ENCODE assay signal across 16 cellular contexts in the genomic region with DNA sequence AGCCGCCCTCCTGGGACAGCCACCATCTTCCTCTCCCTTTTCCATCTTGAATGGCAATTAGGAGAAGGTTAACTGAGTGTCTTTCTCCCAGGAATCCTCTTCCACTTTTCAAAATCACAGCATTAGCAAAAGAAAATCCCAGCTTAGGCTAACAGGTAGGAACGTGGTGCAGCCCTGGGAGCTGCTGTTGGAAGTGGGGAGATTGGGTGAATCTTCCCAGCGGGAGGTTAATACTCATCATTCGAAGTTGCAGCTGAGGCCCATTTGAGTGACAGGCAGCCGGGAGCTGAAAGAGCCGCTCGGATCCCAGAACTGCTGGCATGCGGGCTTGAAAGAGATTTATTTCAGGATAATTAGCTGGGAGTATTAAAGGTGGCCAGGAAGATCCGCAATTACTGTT.
DNase-seq lines count a peak whose midpoint lies in the region; ATAC-seq, FAIRE-seq and TF ChIP-seq lines count a peak whose summit lies in the region.
"Had no signal": no experiment of that assay in that cellular context is flagged by ENCODE, and none has a peak within 500 bp of the region (broad histone marks: within the 10 kb centered on the region; RNA-seq: fewer than 3 reads in every experiment).

No MANE protein-coding gene starts in this region.

- H3K56ac ChIP-seq in H1 (replicated peaks; ENCODE audit: insufficient read length, low read depth, low read length) (no peak overlapping the region), mesendoderm (ENCODE audit: low read length) (no peak overlapping the region)

- H3K27me3 Mint-ChIP-seq in GM23338 (ENCODE audit: insufficient read depth, low read depth, poor library complexity) = no peaks in the 10 kb centered on the region

- H4K5ac ChIP-seq in H1 (ENCODE audit: insufficient read length, low read depth, low read length) (no peak overlapping the region), mesendoderm (ENCODE audit: low read length) (no peak overlapping the region)

- H4K20me1 ChIP-seq in GM23338 (replicated peaks; ENCODE audit: insufficient read depth) = no peaks in the 10 kb centered on the region
- H4K20me1 ChIP-seq in H1 (replicated peaks in 1 of 2; ENCODE audit: control insufficient read depth in 1 of 2, insufficient read depth in 2 of 2, low read length in 2 of 2) = no peaks in the 10 kb centered on the region
- no peaks in the 10 kb centered on the region for H4K20me1 ChIP-seq in neural cell (ENCODE audit: insufficient read depth)
- H4K20me1 ChIP-seq: BLaER1 had no signal

- H2BK5ac ChIP-seq in H1 (ENCODE audit: low read depth, low read length) (no peak overlapping the region), mesendoderm (ENCODE audit: low read length) (no peak overlapping the region)

- 0 out of 2 replicates have a peak, but pooled peaks cover 1% of the 10 kb centered on the region for H3K23me2 ChIP-seq in H1 (ENCODE audit: low read depth, low read length)

- H4K8ac ChIP-seq in H1 (ENCODE audit: extremely low read depth, insufficient read depth, low read length) (no peak overlapping the region), mesendoderm (ENCODE audit: low read depth, low read length) (no peak overlapping the region)

- CTCF ChIA-PET in H1 (lab: Charles Lee; ENCODE audit: partially characterized antibody) = interaction anchor here (0.6 kb wide), 2 partner anchors 49 to 252 kb away, joined by 3 read pairs; no protein-coding TSS in a partner anchor

- H3K36me3 ChIP-seq in GM23338 (ENCODE audit: insufficient read depth) = no peaks in the 10 kb centered on the region
- H3K36me3 ChIP-seq in H1 (ENCODE audit: control insufficient read depth in 2 of 4, insufficient read depth in 4 of 4, low read length in 3 of 4) = no peaks in the 10 kb centered on the region
- no peaks in the 10 kb centered on the region for H3K36me3 ChIP-seq in neural cell (ENCODE audit: insufficient read depth, low read length)
- no peaks in the 10 kb centered on the region for H3K36me3 ChIP-seq in mesendoderm (ENCODE audit: control insufficient read depth, insufficient read depth, low read length)
- H3K36me3 ChIP-seq: BLaER1, HAP-1 had no signal

- no peak for FAIRE-seq in H1 (lab: Jason Lieb, UNC)

- H2AK5ac ChIP-seq in H1 (ENCODE audit: low read depth, low read length) (no peak overlapping the region), mesendoderm (ENCODE audit: low read length) (no peak overlapping the region)

- H3K27ac ChIP-seq in GM23338 (ENCODE audit: low read depth) = no peak overlapping the region
- H3K27ac ChIP-seq in H1 (ENCODE audit: low read depth, low read length) = no peak overlapping the region
- H3K27ac ChIP-seq in neural cell (ENCODE audit: low read length) = no peak overlapping the region
- no peak overlapping the region for H3K27ac ChIP-seq in mesendoderm (ENCODE audit: low read depth, low read length)
- H3K27ac ChIP-seq: BLaER1 had no signal

- H2BK12ac ChIP-seq in H1 (ENCODE audit: low read depth, low read length) = no peak overlapping the region

- no peak overlapping the region for H2BK120ac ChIP-seq in H1 (replicated peaks; ENCODE audit: low read depth, low read length)
- H2BK120ac ChIP-seq in mesendoderm (ENCODE audit: low read depth, low read length) = no peak overlapping the region

- no peak overlapping the region for H4K91ac ChIP-seq in H1 (replicated peaks; ENCODE audit: insufficient read length, low read length)

- POLR2A ChIA-PET in H1 (lab: Charles Lee; ENCODE audit: partially characterized antibody) = no interaction called here

- H3K79me1 ChIP-seq in H1 (ENCODE audit: low read depth, low read length) (no peaks in the 10 kb centered on the region), mesendoderm (ENCODE audit: low read length) (no peaks in the 10 kb centered on the region)

- ATAC-seq in GM23338 (peak; percentile 53; the same call in 1 of the 3 replicates), HG02938 (IDR thresholded peaks at IDR 0.05; ENCODE audit: unreplicated experiment) (no peak)

- H3K4me2 ChIP-seq in GM23338 (no peak overlapping the region), H1 (ENCODE audit: insufficient read depth in 1 of 2, low read depth in 2 of 2, low read length in 2 of 2) (no peak overlapping the region), neural cell (ENCODE audit: low read length) (no peak overlapping the region), mesendoderm (ENCODE audit: low read length) (no peak overlapping the region)
- H3K4me2 ChIP-seq: BLaER1 had no signal

- H3K23ac ChIP-seq in H1 (ENCODE audit: insufficient read length) (no peak overlapping the region), mesendoderm (ENCODE audit: low read length) (no peak overlapping the region)

- H3K79me2 ChIP-seq in GM23338 (replicated peaks; ENCODE audit: insufficient read depth) (no peaks in the 10 kb centered on the region), H1 (ENCODE audit: control insufficient read depth in 1 of 2, insufficient read depth in 2 of 2, low read length in 2 of 2) (no peaks in the 10 kb centered on the region), neural cell (replicated peaks; ENCODE audit: insufficient read depth, low read length) (no peaks in the 10 kb centered on the region), mesendoderm (ENCODE audit: control insufficient read depth, insufficient read depth, low read length) (no peaks in the 10 kb centered on the region)

- no peaks in the 10 kb centered on the region for H3K36me3 Mint-ChIP-seq in GM23338 (ENCODE audit: low read depth)
- H3K36me3 Mint-ChIP-seq: CD8-positive, alpha-beta memory T cell had no signal

- TF ChIP-seq CTCF in GM23338 (conservative IDR thresholded peaks at IDR 0.05; ENCODE audit: low read depth in 2 of 2) = no peak
- TF ChIP-seq CTCF in H1 (IDR thresholded peaks at IDR 0.05; ENCODE audit: control extremely low read depth in 1 of 3, insufficient read depth in 1 of 3, low read depth in 1 of 3, low read length in 3 of 3) = no peak
- no peak for TF ChIP-seq CTCF in neural cell (IDR thresholded peaks at IDR 0.05; ENCODE audit: poor library complexity, severe bottlenecking)

- H3K9me2 ChIP-seq in GM23338 (ENCODE audit: insufficient read depth) (peaks cover 6% of the 10 kb centered on the region; the same call in 1 of the 2 replicates), neural cell (ENCODE audit: insufficient read depth, low read length) (no peaks in the 10 kb centered on the region)

- H3K4me3 ChIP-seq in GM23338 = no peak overlapping the region
- no peak overlapping the region for H3K4me3 ChIP-seq in H1 (ENCODE audit: extremely low read depth in 1 of 4, insufficient read depth in 2 of 4, low read depth in 3 of 4, low read length in 4 of 4)
- peak overlapping the region; percentile 5 for H3K4me3 ChIP-seq in neural cell (ENCODE audit: low read length)
- H3K4me3 ChIP-seq in mesendoderm (ENCODE audit: low read length) = no peak overlapping the region
- H3K4me3 ChIP-seq: BLaER1, HAP-1 had no signal

- H3K4me3 Mint-ChIP-seq in GM23338 = no peak overlapping the region
- H3K4me3 Mint-ChIP-seq: CD8-positive, alpha-beta memory T cell; HFFc6 had no signal

- no peak overlapping the region; the same call in 1 of the 2 replicates for H3K18ac ChIP-seq in H1 (ENCODE audit: extremely low read depth, low read length)
- no peak overlapping the region for H3K18ac ChIP-seq in mesendoderm (ENCODE audit: low read length)

- H3K27me3 ChIP-seq in GM23338 (ENCODE audit: insufficient read depth) (no peaks in the 10 kb centered on the region), H1 (replicated peaks in 1 of 4; ENCODE audit: control insufficient read depth in 3 of 4, extremely low read depth in 1 of 4, insufficient read depth in 3 of 4, low read length in 3 of 4) (no peaks in the 10 kb centered on the region), neural cell (ENCODE audit: insufficient read depth, low read depth, low read length) (no peaks in the 10 kb centered on the region), mesendoderm (ENCODE audit: insufficient read depth, low read length, poor library complexity) (no peaks in the 10 kb centered on the region)
- H3K27me3 ChIP-seq: BLaER1 had no signal

- H2BK20ac ChIP-seq in H1 (ENCODE audit: low read length) = no peak overlapping the region

- H2BK15ac ChIP-seq in H1 (ENCODE audit: low read length) = no peak overlapping the region
- no peak overlapping the region for H2BK15ac ChIP-seq in mesendoderm (replicated peaks; ENCODE audit: low read depth)

- H3K4me1 ChIP-seq in GM23338 (ENCODE audit: insufficient read depth) = no peaks in the 10 kb centered on the region
- no peaks in the 10 kb centered on the region; a peak in 2 of 7 replicates for H3K4me1 ChIP-seq in H1 (replicated peaks in 1 of 4; ENCODE audit: control insufficient read depth in 3 of 4, insufficient read depth in 4 of 4, low read length in 3 of 4)
- no peaks in the 10 kb centered on the region for H3K4me1 ChIP-seq in mesendoderm (ENCODE audit: control insufficient read depth, low read depth, low read length)
- H3K4me1 ChIP-seq: BLaER1, Caco-2, HAP-1 had no signal

- no peak overlapping the region for H3K27ac Mint-ChIP-seq in GM23338
- H3K27ac Mint-ChIP-seq: CD8-positive, alpha-beta memory T cell; HFFc6 had no signal

- TF ChIP-seq RAD21 in H1 (IDR thresholded peaks at IDR 0.05 in 1 of 2, conservative IDR thresholded peaks at IDR 0.05 in 1 of 2; ENCODE audit: low read depth in 2 of 2, low read length in 2 of 2) (no peak), neural cell (conservative IDR thresholded peaks at IDR 0.05) (no peak)

- H3F3A ChIP-seq in GM23338 (replicated peaks; ENCODE audit: low read depth) (no peaks in the 10 kb centered on the region), neural cell (ENCODE audit: insufficient read depth, low read length, poor library complexity, severe bottlenecking) (no peaks in the 10 kb centered on the region)

- peaks cover 9% of the 10 kb centered on the region; the same call in 2 of the 3 replicates for H3K4me1 Mint-ChIP-seq in GM23338
- H3K4me1 Mint-ChIP-seq: CD8-positive, alpha-beta memory T cell had no signal

- H3K9ac ChIP-seq in H1 (replicated peaks in 1 of 4; ENCODE audit: extremely low read depth in 1 of 4, low read depth in 3 of 4, low read length in 3 of 4) = no peak overlapping the region
- no peak overlapping the region for H3K9ac ChIP-seq in neural cell (ENCODE audit: low read length)
- H3K9ac ChIP-seq in mesendoderm (ENCODE audit: low read length) = no peak overlapping the region
- H3K9ac ChIP-seq: BLaER1 had no signal

- H3K14ac ChIP-seq in H1 (ENCODE audit: insufficient read length) = no peak overlapping the region

- no peak overlapping the region for H3K4ac ChIP-seq in H1 (replicated peaks; ENCODE audit: insufficient read length, low read depth, low read length)
- H3K4ac ChIP-seq in mesendoderm (ENCODE audit: low read depth, low read length) = no peak overlapping the region

- H2AFZ ChIP-seq in GM23338 (peak overlapping the region; percentile 2; the same call in 1 of the 2 replicates), H1 (ENCODE audit: low read length) (peak overlapping the region; percentile 27; the same call in 1 of the 2 replicates), neural cell (ENCODE audit: low read depth, low read length) (no peak overlapping the region)

- WGBS in H1 (ENCODE audit: extremely low coverage in 1 of 2, insufficient coverage in 1 of 2, insufficient read length in 1 of 2, insufficient replicate concordance in 2 of 2, low coverage in 1 of 2, low lambda C conversion rate in 2 of 2, missing lambda C conversion rate in 1 of 2), 2 experiments = 82% methylated on average over 9 of the region's 9 CpGs; no CpG with 5 or more reads in 1 of the 2 experiments
- no CpG with 5 or more reads among the region's 9 CpGs for WGBS in mesendoderm (ENCODE audit: extremely low coverage, insufficient coverage, low lambda C conversion rate)

- H3K9me3 ChIP-seq in H1 (ENCODE audit: insufficient read depth in 2 of 2, low read depth in 1 of 2, low read length in 1 of 2) (no peaks in the 10 kb centered on the region), neural cell (ENCODE audit: low read length) (no peaks in the 10 kb centered on the region)
- H3K9me3 ChIP-seq: Caco-2, HAP-1 had no signal

- TF ChIP-seq EP300 in H1 (IDR thresholded peaks at IDR 0.05; ENCODE audit: borderline replicate concordance in 1 of 2, low read depth in 2 of 2, low read length in 2 of 2) (no peak), neural cell (conservative IDR thresholded peaks at IDR 0.05; ENCODE audit: poor library complexity, severe bottlenecking) (no peak)

- peaks cover 7% of the 10 kb centered on the region; the same call in 1 of the 3 replicates for H3K9me3 Mint-ChIP-seq in GM23338

- TF ChIP-seq POLR2A in H1 (IDR thresholded peaks at IDR 0.05; ENCODE audit: control extremely low read depth in 1 of 2, low read depth in 2 of 2, low read length in 2 of 2) = no peak

- peak; percentile 16 for DNase-seq in GM23338 (ENCODE audit: low spot score)
- peak; percentile 67 for DNase-seq in NCI-H2227 treated with DMSO at 0.1 percent for 48 hours (lab: John Stamatoyannopoulos, UW)
- DNase-seq in H1 (ENCODE audit: low read depth in 1 of 2, low spot score in 2 of 2) = no peak
- DNase-seq in mesendoderm = no peak
- DNase-seq in GDM1 (lab: John Stamatoyannopoulos, UW) = no peak
- DNase-seq in SKM-1 treated with dmso at 0.1 percent for 144 hours (lab: John Stamatoyannopoulos, UW; ENCODE audit: unreplicated experiment) = no peak
- DNase-seq: 8988T; AML-193; Caco-2; CD8-positive, alpha-beta memory T cell; DMS53; HFFc6 had no signal

Comparison
In these comparisons a context has a peak if more than half of its experiments do, and no peak if none do; other contexts are left out.
1. DNase-seq: peak in GM23338 (single experiment) and NCI-H2227 treated with DMSO at 0.1 percent for 48 hours (single experiment); none in H1 (0 of 2), mesendoderm (single experiment), GDM1 (single experiment) and SKM-1 treated with dmso at 0.1 percent for 144 hours (single experiment).